Comparison of ENCODE assay signal across 8 cellular contexts in the genomic region with DNA sequence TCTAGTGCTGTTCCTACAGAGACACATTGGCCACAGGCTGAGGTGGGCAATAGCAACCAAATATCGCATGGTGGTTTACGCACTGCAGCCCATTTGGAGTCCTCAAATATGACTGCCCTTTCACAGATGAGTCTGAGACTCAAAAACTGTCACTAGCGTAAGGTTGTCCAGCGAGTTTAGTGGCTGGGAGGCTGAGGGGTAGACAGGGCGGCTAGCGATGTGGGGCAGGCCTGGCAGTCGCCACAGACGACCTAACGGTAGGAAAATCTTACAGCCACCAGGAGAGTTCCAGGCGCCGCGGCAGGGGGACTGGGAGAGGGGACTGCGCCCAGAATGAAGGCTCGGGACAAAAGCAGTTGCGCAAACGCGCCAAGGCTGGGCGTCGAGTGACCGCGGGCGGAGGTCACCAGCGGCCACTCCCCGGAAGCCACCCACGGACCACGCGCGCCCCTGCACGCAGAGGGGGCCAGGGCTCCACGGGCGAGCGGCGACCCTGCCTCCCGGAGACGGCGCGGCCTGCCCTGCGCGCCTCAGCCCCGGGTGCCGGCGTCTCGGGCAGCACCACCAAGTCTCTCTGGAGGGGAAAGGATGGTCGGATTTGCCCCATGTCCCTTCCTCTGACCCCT. TPM values are rescaled to one million over a fixed set of nuclear protein-coding genes. Genes with fewer than 3 reads are reported as not detected.
DNase-seq lines count a peak whose midpoint lies in the region; ATAC-seq and TF ChIP-seq lines count a peak whose summit lies in the region.

No MANE protein-coding gene starts in this region.

- DNase-seq in COLO668 (lab: John Stamatoyannopoulos, UW; ENCODE audit: unreplicated experiment) = peak; percentile 56
- DNase-seq in HFFc6 = no peak
- DNase-seq in SW480 (ENCODE audit: low spot score) = peak; percentile 64
- peak; percentile 37 for DNase-seq in fibroblast of mammary gland (ENCODE audit: low read depth)
- DNase-seq in neural crest cell (ENCODE audit: low read depth, low spot score) = peak; percentile 35
- DNase-seq in putamen (ENCODE audit: low spot score) = no peak
- DNase-seq in NCI-H1417 treated with DMSO at 0.1 percent for 48 hours (lab: John Stamatoyannopoulos, UW) = no peak

- peaks cover 58% of the 10 kb centered on the region for H3K4me1 Mint-ChIP-seq in HFFc6 (ENCODE audit: low read depth)
- H3K4me1 Mint-ChIP-seq in neural crest cell = peaks cover 57% of the 10 kb centered on the region

- H3K27me3 Mint-ChIP-seq in HFFc6 (ENCODE audit: insufficient read depth) (peaks cover 7% of the 10 kb centered on the region), neural crest cell (ENCODE audit: low read depth) (peaks cover 7% of the 10 kb centered on the region)

- no peak for ATAC-seq in GM21723 (IDR thresholded peaks at IDR 0.05; ENCODE audit: unreplicated experiment)

- H3K4me3 ChIP-seq in fibroblast of mammary gland (ENCODE audit: control insufficient read depth, low read depth, low read length) = peak overlapping the region; percentile 55

- no peak for TF ChIP-seq CTCF in HFFc6 (IDR thresholded peaks at IDR 0.05)
- no peak for TF ChIP-seq CTCF in fibroblast of mammary gland (conservative IDR thresholded peaks at IDR 0.05; ENCODE audit: control insufficient read depth, insufficient read depth, low read depth, low read length)
- TF ChIP-seq CTCF in neural crest cell (conservative IDR thresholded peaks at IDR 0.05) = peak; percentile 29

- peak overlapping the region; percentile 92 for H3K27ac Mint-ChIP-seq in HFFc6
- H3K27ac Mint-ChIP-seq in neural crest cell (ENCODE audit: unreplicated experiment) = peak overlapping the region; percentile 90

- peak overlapping the region; percentile 81 for H3K4me3 Mint-ChIP-seq in HFFc6
- H3K4me3 Mint-ChIP-seq in neural crest cell = peak overlapping the region; percentile 89

- H3K36me3 Mint-ChIP-seq in HFFc6 (ENCODE audit: low read depth) (peaks cover 12% of the 10 kb centered on the region), neural crest cell (ENCODE audit: low read depth) (peaks cover 2% of the 10 kb centered on the region)

- H3K9me3 Mint-ChIP-seq in HFFc6 = no peaks in the 10 kb centered on the region
- H3K9me3 Mint-ChIP-seq in neural crest cell = no peaks in the 10 kb centered on the region

RNA-seq across cellular contexts. Expression of gene MAP1LC3B, which starts 0.7 kb away (rescaled TPM):
- 100 to 1,000 TPM in 2 of 6 experiments, 10 to 100 TPM in 4; 81.3 to 112 (median 85.4) TPM for total RNA-seq in HFFc6 (2021; fragmentation: NEBNext Ultra II Directional; extraction: Animal tissue kit (Norgen Biotek cat#: 25700))
- total RNA-seq in neural crest cell = 37.9 and 40.7 TPM in 2 replicates

RNA-seq across cellular contexts. Expression of gene FBXO31, which starts 7.9 kb away (rescaled TPM):
- total RNA-seq in HFFc6 (2021; fragmentation: NEBNext Ultra II Directional; extraction: Animal tissue kit (Norgen Biotek cat#: 25700)) = 10 to 100 TPM; 23.0 to 30.0 (median 25.1) TPM
- 19.4 and 23.7 TPM in 2 replicates for total RNA-seq in neural crest cell

Comparison
In these comparisons a context has a peak if more than half of its experiments do, and no peak if none do; other contexts are left out.
1. DNase-seq: peak in COLO668 (single experiment), SW480 (single experiment), fibroblast of mammary gland (single experiment) and neural crest cell (single experiment); none in HFFc6 (single experiment), putamen (single experiment) and NCI-H1417 treated with DMSO at 0.1 percent for 48 hours (single experiment).